Comparison of ENCODE assay signal across 8 cellular contexts in genomic region chr7:148884049-148884298, GRCh38. TPM values are rescaled to one million over a fixed set of nuclear protein-coding genes. Genes with fewer than 3 reads are reported as not detected.
DNase-seq lines count a peak whose midpoint lies in the region; ATAC-seq lines count a peak whose summit lies in the region.

Gene EZH2 (minus strand): TSS chr7:148884291. CDS start chr7:148847298, 36,993 bp downstream.

- H3K27me3 Mint-ChIP-seq in activated T-helper 1 cell treated with anti-CD3 and anti-CD28 coated beads, Interleukin-12 subunit alpha, Interleukin-12 subunit beta, Interleukin-2, Interleukin-4 antibody, amounts not matched to agents 30 ng/mL and 10 ng/mL and 1 ng/mL, durations not matched to agents 14 hours and 24 hours and 36 hours (ENCODE audit: insufficient read depth): no peaks in the 10 kb centered on the region

- H3K27ac Mint-ChIP-seq in activated T-helper 1 cell treated with anti-CD3 and anti-CD28 coated beads, Interleukin-12 subunit alpha, Interleukin-12 subunit beta, Interleukin-2, Interleukin-4 antibody, amounts not matched to agents 30 ng/mL and 10 ng/mL and 1 ng/mL, durations not matched to agents 14 hours and 24 hours and 36 hours: peak within 1 kb of the TSS; percentile 98

- peaks cover 12% of the 10 kb centered on the region for H3K36me3 Mint-ChIP-seq in activated T-helper 1 cell treated with anti-CD3 and anti-CD28 coated beads, Interleukin-12 subunit alpha, Interleukin-12 subunit beta, Interleukin-2, Interleukin-4 antibody, amounts not matched to agents 30 ng/mL and 10 ng/mL and 1 ng/mL, durations not matched to agents 14 hours and 24 hours and 36 hours (ENCODE audit: low read depth)

- no peaks in the 10 kb centered on the region for H3K4me1 ChIP-seq in iPS-15b (ENCODE audit: control insufficient read depth, insufficient read depth, low read length)
- peaks cover 3% of the 10 kb centered on the region for H3K4me1 ChIP-seq in stomach smooth muscle (ENCODE audit: control insufficient read depth, insufficient read depth, low read length)

- no peaks in the 10 kb centered on the region for H3K9me3 ChIP-seq in iPS-15b (ENCODE audit: control insufficient read depth, insufficient read depth, low read length)
- H3K9me3 ChIP-seq in stomach smooth muscle (ENCODE audit: control insufficient read depth in 2 of 2, low read length in 2 of 2): no peaks in the 10 kb centered on the region

- no peaks in the 10 kb centered on the region for H3K9me3 Mint-ChIP-seq in activated T-helper 1 cell treated with anti-CD3 and anti-CD28 coated beads, Interleukin-12 subunit alpha, Interleukin-12 subunit beta, Interleukin-2, Interleukin-4 antibody, amounts not matched to agents 30 ng/mL and 10 ng/mL and 1 ng/mL, durations not matched to agents 14 hours and 24 hours and 36 hours

- ATAC-seq in GM18867 (IDR thresholded peaks at IDR 0.05; ENCODE audit: unreplicated experiment): peak; percentile 33
- peak; percentile 19 for ATAC-seq in HG03066 (IDR thresholded peaks at IDR 0.05; ENCODE audit: low read depth, unreplicated experiment)

- no peak for DNase-seq in activated T-helper 1 cell treated with anti-CD3 and anti-CD28 coated beads, Interleukin-12 subunit alpha, Interleukin-12 subunit beta, Interleukin-2, Interleukin-4 antibody, amounts not matched to agents 30 ng/mL and 10 ng/mL and 1 ng/mL, durations not matched to agents 14 hours and 24 hours and 36 hours (ENCODE audit: low spot score)
- DNase-seq in NCI-H1105 (lab: John Stamatoyannopoulos, UW) (no peak), T-helper 9 cell (no peak), NCI-H226 (no peak)

- H3K36me3 ChIP-seq in iPS-15b (ENCODE audit: control insufficient read depth, insufficient read depth, low read length) (no peaks in the 10 kb centered on the region), stomach smooth muscle (ENCODE audit: control insufficient read depth in 2 of 2, insufficient read depth in 2 of 2, low read length in 2 of 2) (no peaks in the 10 kb centered on the region)

- H3K27me3 ChIP-seq in iPS-15b (ENCODE audit: control insufficient read depth, insufficient read depth, low read length): no peaks in the 10 kb centered on the region
- H3K27me3 ChIP-seq in stomach smooth muscle (ENCODE audit: control insufficient read depth in 1 of 2, insufficient read depth in 2 of 2, low read length in 2 of 2): peaks cover 0 to 10% of the 10 kb centered on the region in 2 donors

- peak within 1 kb of the TSS; percentile 93 for H3K4me3 Mint-ChIP-seq in activated T-helper 1 cell treated with anti-CD3 and anti-CD28 coated beads, Interleukin-12 subunit alpha, Interleukin-12 subunit beta, Interleukin-2, Interleukin-4 antibody, amounts not matched to agents 30 ng/mL and 10 ng/mL and 1 ng/mL, durations not matched to agents 14 hours and 24 hours and 36 hours

- H3K9ac ChIP-seq in iPS-15b (ENCODE audit: low read depth, low read length) (peak within 1 kb of the TSS; percentile 62), stomach smooth muscle (ENCODE audit: low read length in 2 of 2) (peak within 1 kb of the TSS; percentile 47 to 76)

- peaks cover 43% of the 10 kb centered on the region for H3K4me1 Mint-ChIP-seq in activated T-helper 1 cell treated with anti-CD3 and anti-CD28 coated beads, Interleukin-12 subunit alpha, Interleukin-12 subunit beta, Interleukin-2, Interleukin-4 antibody, amounts not matched to agents 30 ng/mL and 10 ng/mL and 1 ng/mL, durations not matched to agents 14 hours and 24 hours and 36 hours (ENCODE audit: low read depth)

- peak within 1 kb of the TSS; percentile 68 for H3K27ac ChIP-seq in stomach smooth muscle (ENCODE audit: low read length)

- H3K4me3 ChIP-seq in iPS-15b (ENCODE audit: low read depth, low read length) (peak within 1 kb of the TSS; percentile 66), stomach smooth muscle (ENCODE audit: low read length in 2 of 2) (peak within 1 kb of the TSS; percentile 64 to 79)

- intact Hi-C loops in activated T-helper 1 cell treated with anti-CD3 and anti-CD28 coated beads, Interleukin-12 subunit alpha, Interleukin-12 subunit beta, Interleukin-2, Interleukin-4 antibody, amounts not matched to agents 30 ng/mL and 10 ng/mL and 1 ng/mL, durations not matched to agents 14 hours and 24 hours and 36 hours (cut with micrococcal nuclease): loop anchor here (1.0 to 10.0 kb wide), 9 partner anchors 29 to 377 kb away; partner anchors contain the start of genes PDIA4, ZNF398 and ZNF425

RNA-seq across cellular contexts. Expression of gene EZH2, which starts in this region (rescaled TPM):
- 97.5 and 101 TPM in 2 replicates for total RNA-seq in activated T-helper 1 cell treated with anti-CD3 and anti-CD28 coated beads, Interleukin-12 subunit alpha, Interleukin-12 subunit beta, Interleukin-2, Interleukin-4 antibody, amounts not matched to agents 30 ng/mL and 10 ng/mL and 1 ng/mL, durations not matched to agents 14 hours and 24 hours and 36 hours
